Comparison of ENCODE assay signal across 8 cellular contexts in the genomic region with DNA sequence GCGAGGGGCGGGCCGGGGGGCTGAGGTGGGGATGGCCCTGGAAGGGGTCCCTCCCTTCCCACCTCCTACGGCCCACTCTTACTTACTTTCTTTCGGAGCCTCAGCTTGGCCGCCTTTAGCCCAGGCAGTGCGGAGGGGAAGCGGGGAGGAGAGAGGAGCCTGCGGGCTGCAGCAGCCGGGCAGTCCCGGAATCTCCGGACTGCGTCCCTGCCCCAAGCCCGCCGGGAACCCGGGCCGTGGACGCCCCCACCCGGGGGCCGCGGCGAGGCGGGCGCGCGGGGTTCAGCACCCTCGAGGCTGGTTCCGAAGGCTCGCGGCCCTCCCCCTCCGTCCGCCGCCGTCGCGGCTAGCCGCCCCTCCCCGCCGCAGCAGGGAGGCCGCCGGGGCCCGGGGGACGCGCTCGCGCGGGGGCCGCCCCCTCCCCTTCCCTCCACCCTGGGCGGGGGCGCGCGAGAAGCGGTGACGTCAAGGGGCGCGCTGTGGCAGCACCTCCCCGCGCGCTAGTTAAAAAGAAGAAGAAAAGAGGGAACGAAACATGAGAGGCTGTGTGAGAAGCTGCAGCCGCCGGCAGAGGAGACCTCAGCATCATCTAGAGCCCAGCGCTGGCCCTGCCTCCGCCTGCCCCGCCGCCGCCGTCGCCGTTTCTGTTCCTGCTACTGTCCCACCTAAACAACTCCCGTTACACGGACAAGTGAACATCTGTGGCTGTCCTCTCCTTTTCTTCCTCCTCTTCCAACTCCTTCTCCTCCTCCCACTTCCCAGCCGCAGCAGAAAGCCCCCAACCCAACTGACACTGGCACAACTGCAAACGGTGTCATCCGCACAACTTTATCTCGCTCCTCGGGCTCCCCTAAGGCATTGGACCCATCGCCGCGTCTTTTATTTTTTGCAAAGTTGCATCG. TPM values are rescaled to one million over a fixed set of nuclear protein-coding genes. Genes with fewer than 3 reads are reported as not detected.
DNase-seq lines count a peak whose midpoint lies in the region; ATAC-seq and TF ChIP-seq lines count a peak whose summit lies in the region.

A gene with protein sequence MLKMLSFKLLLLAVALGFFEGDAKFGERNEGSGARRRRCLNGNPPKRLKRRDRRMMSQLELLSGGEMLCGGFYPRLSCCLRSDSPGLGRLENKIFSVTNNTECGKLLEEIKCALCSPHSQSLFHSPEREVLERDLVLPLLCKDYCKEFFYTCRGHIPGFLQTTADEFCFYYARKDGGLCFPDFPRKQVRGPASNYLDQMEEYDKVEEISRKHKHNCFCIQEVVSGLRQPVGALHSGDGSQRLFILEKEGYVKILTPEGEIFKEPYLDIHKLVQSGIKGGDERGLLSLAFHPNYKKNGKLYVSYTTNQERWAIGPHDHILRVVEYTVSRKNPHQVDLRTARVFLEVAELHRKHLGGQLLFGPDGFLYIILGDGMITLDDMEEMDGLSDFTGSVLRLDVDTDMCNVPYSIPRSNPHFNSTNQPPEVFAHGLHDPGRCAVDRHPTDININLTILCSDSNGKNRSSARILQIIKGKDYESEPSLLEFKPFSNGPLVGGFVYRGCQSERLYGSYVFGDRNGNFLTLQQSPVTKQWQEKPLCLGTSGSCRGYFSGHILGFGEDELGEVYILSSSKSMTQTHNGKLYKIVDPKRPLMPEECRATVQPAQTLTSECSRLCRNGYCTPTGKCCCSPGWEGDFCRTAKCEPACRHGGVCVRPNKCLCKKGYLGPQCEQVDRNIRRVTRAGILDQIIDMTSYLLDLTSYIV (plus strand): TSS at position 536 of the 902 bp plus-strand sequence. CDS start 520 bp downstream, outside the sequence.

- peaks cover 12% of the 10 kb centered on the region for H3K4me1 Mint-ChIP-seq in T-helper 17 cell

- intact Hi-C loops in dorsolateral prefrontal cortex (cut with DNase I) = loop anchor here (2.0 to 10.0 kb wide), 3 partner anchors 61 to 111 kb away; no protein-coding TSS in a partner anchor
- intact Hi-C loops in left lung (cut with DNase I) = no loop called here

- peaks cover 58% of the 10 kb centered on the region for H3K27me3 Mint-ChIP-seq in T-helper 17 cell

- DNase-seq in NCI-H2196 (lab: John Stamatoyannopoulos, UW; ENCODE audit: unreplicated experiment) (peak; percentile 1), NCI-H2196 treated with DMSO at 0.1 percent for 48 hours (lab: John Stamatoyannopoulos, UW; ENCODE audit: unreplicated experiment) (no peak), T-helper 17 cell (no peak), dorsolateral prefrontal cortex (peak; percentile 16 to 87 (median 75)), left lung (peak; percentile 66 to 87), LoVo (ENCODE audit: low spot score) (no peak)
- no peak for DNase-seq in stimulated activated naive CD8-positive, alpha-beta T cell treated with anti-CD3 and anti-CD28 coated beads, Interleukin-15, Interleukin-2, amounts not matched to agents 100 U/mL and 50 U/mL, for 24 hours

- peaks cover 2% of the 10 kb centered on the region for H3K36me3 Mint-ChIP-seq in T-helper 17 cell (ENCODE audit: low read depth)

- peak within 1 kb of the TSS in 58 of 59 donors; percentile 6 to 98 (median 88) for H3K27ac ChIP-seq in dorsolateral prefrontal cortex
- H3K27ac ChIP-seq in left lung = peak within 1 kb of the TSS; percentile 50 to 51

- H3K4me3 ChIP-seq in dorsolateral prefrontal cortex (peak within 1 kb of the TSS; percentile 42 to 85 (median 65)), left lung (peak within 1 kb of the TSS; percentile 44 to 46)

- ATAC-seq in HG02852 (IDR thresholded peaks at IDR 0.05; ENCODE audit: unreplicated experiment) (peak; percentile 49), T-helper 17 cell (peak; percentile 45), left lung (peak; percentile 83)
- ATAC-seq in stimulated activated naive CD8-positive, alpha-beta T cell treated with anti-CD3 and anti-CD28 coated beads, Interleukin-15, Interleukin-2, amounts not matched to agents 100 U/mL and 50 U/mL, for 24 hours = peak; percentile 28

- H3K4me1 ChIP-seq in left lung = peaks cover 9% of the 10 kb centered on the region in 2 donors

- H3K4me3 Mint-ChIP-seq in T-helper 17 cell = peak within 1 kb of the TSS; percentile 91

- peak in 7 of 56 donors; percentile 3 to 19 (median 9) for TF ChIP-seq CTCF in dorsolateral prefrontal cortex (IDR thresholded peaks at IDR 0.05 in 54 of 56, conservative IDR thresholded peaks at IDR 0.05 in 2 of 56; ENCODE audit: low read depth in 1 of 56, partially characterized antibody in 56 of 56)
- TF ChIP-seq CTCF in left lung (IDR thresholded peaks at IDR 0.05) = no peak

- H3K9me3 ChIP-seq in T-helper 17 cell (ENCODE audit: control insufficient read depth, low read length, poor library complexity, severe bottlenecking) = no peaks in the 10 kb centered on the region
- no peaks in the 10 kb centered on the region for H3K9me3 ChIP-seq in left lung

- H3K36me3 ChIP-seq in left lung = no peaks in the 10 kb centered on the region

- H3K27me3 ChIP-seq in dorsolateral prefrontal cortex (peaks cover 0 to 43% (median 11%) of the 10 kb centered on the region in 45 donors), left lung (peaks cover 36 to 43% of the 10 kb centered on the region in 2 donors)

- no peak within 1 kb of the TSS for H3K27ac Mint-ChIP-seq in T-helper 17 cell

RNA-seq across cellular contexts. Expression of the gene that starts here (rescaled TPM):
- not detected for total RNA-seq in T-helper 17 cell
- 100 to 1,000 TPM in 7 of 120 experiments, 10 to 100 TPM in 110, 1 to 10 TPM in 3; 6.0 to 200 (median 41.1) TPM for total RNA-seq in dorsolateral prefrontal cortex
- 10 to 100 TPM; 50.1 to 59.8 TPM for total RNA-seq in left lung

Comparison
In these comparisons a context has a peak if more than half of its experiments do, and no peak if none do; other contexts are left out.
1. RNA of the gene that starts here (total RNA-seq): 50.1 to 59.8 TPM in left lung and 6.0 to 200 TPM in dorsolateral prefrontal cortex; not detected in T-helper 17 cell; every median in the first group is over 4 times any median in the second.
2. DNase-seq: peak in NCI-H2196 (single experiment), dorsolateral prefrontal cortex (10 of 10) and left lung (2 of 2); none in NCI-H2196 treated with DMSO at 0.1 percent for 48 hours (single experiment), T-helper 17 cell (0 of 3), stimulated activated naive CD8-positive, alpha-beta T cell treated with anti-CD3 and anti-CD28 coated beads, Interleukin-15, Interleukin-2, amounts not matched to agents 100 U/mL and 50 U/mL, for 24 hours (single experiment) and LoVo (single experiment).
3. Peak in ATAC-seq in T-helper 17 cell; RNA of the gene not detected or under 1 TPM.
4. ATAC-seq: peak in every context shown above with its lines; median percentile 83 in left lung; 49 in HG02852; 45 in T-helper 17 cell; 28 in stimulated activated naive CD8-positive, alpha-beta T cell treated with anti-CD3 and anti-CD28 coated beads, Interleukin-15, Interleukin-2, amounts not matched to agents 100 U/mL and 50 U/mL, for 24 hours.
5. intact Hi-C loops: an anchor here in dorsolateral prefrontal cortex (2.0 to 10.0 kb wide); none called in left lung.